1 cellular context compared by ENCODE assay signal in genomic region chr10:110011679-110012078, GRCh38.
TF ChIP-seq lines count a peak whose summit lies in the region.

No MANE protein-coding gene starts in this region.

TF ChIP-seq in GM12878, 131 proteins besides CTCF, POLR2A, EP300 and RAD21 (continued from another document):
- TF ChIP-seq POLR2AphosphoS2 (IDR thresholded peaks at IDR 0.05; ENCODE audit: low read depth, low read length) (no peak), PAX5 (IDR thresholded peaks at IDR 0.05; ENCODE audit: borderline replicate concordance, low read depth, low read length) (no peak), ATF2 (IDR thresholded peaks at IDR 0.05; ENCODE audit: low read length) (no peak), RUNX3 (IDR thresholded peaks at IDR 0.05; ENCODE audit: low read length) (no peak), CREB1 (IDR thresholded peaks at IDR 0.05; ENCODE audit: low read depth) (no peak), FOXM1 (IDR thresholded peaks at IDR 0.05; ENCODE audit: low read depth, low read length) (no peak)
